Comparison of ENCODE assay signal across 11 cellular contexts in genomic region chr15:99385865-99386264, GRCh38.
A peak's percentile ranks its signal among the peaks of the same experiment; 100 is the strongest.
DNase-seq lines count a peak whose midpoint lies in the region; ATAC-seq, FAIRE-seq and TF ChIP-seq lines count a peak whose summit lies in the region.
"Had no signal": no experiment of that assay in that cellular context is flagged by ENCODE, and none has a peak within 500 bp of the region (broad histone marks: within the 10 kb centered on the region; RNA-seq: fewer than 3 reads in every experiment).

No MANE protein-coding gene starts in this region.

- H3K36me3 ChIP-seq in CD8-positive, alpha-beta T cell (ENCODE audit: insufficient read depth, low read length), result no peaks in the 10 kb centered on the region
- H3K36me3 ChIP-seq in SK-N-MC (ENCODE audit: insufficient read depth, low read length), result no peaks in the 10 kb centered on the region
- H3K36me3 ChIP-seq in pancreas, result no peaks in the 10 kb centered on the region

- no peak overlapping the region for H3K27ac Mint-ChIP-seq in CD8-positive, alpha-beta T cell

- 39 to 51% methylated on average over 3 of the region's 3 CpGs for WGBS in pancreas, 2 donors

- peaks cover 15% of the 10 kb centered on the region for H3K4me1 ChIP-seq in CD8-positive, alpha-beta T cell (ENCODE audit: insufficient read depth, low read length)
- H3K4me1 ChIP-seq in pancreas, result no peaks in the 10 kb centered on the region

- H3K4me3 ChIP-seq in CD8-positive, alpha-beta T cell (ENCODE audit: low read depth, low read length), result no peak overlapping the region
- H3K4me3 ChIP-seq in SK-N-MC, result no peak overlapping the region
- no peak overlapping the region for H3K4me3 ChIP-seq in foreskin fibroblast (ENCODE audit: low read depth in 1 of 2, low read length in 2 of 2)
- H3K4me3 ChIP-seq in pancreas, result no peak overlapping the region
- H3K4me3 ChIP-seq: spleen had no signal

- no peak for TF ChIP-seq CTCF in CD8-positive, alpha-beta T cell (IDR thresholded peaks at IDR 0.05)
- TF ChIP-seq CTCF in foreskin fibroblast (IDR thresholded peaks at IDR 0.05; ENCODE audit: low read depth, low read length) (no peak), pancreas (IDR thresholded peaks at IDR 0.05) (no peak), GM10248 (IDR thresholded peaks at IDR 0.05; ENCODE audit: control extremely low read depth, extremely low read depth, low read depth, missing control alignments) (no peak)

- H3K9ac ChIP-seq in SK-N-MC (ENCODE audit: insufficient read length), result no peak overlapping the region

- no peaks in the 10 kb centered on the region for H3K9me3 Mint-ChIP-seq in CD8-positive, alpha-beta T cell

- peak overlapping the region; percentile 3 for H3K4me3 Mint-ChIP-seq in CD8-positive, alpha-beta T cell

- H3K36me3 Mint-ChIP-seq in CD8-positive, alpha-beta T cell, result peaks cover 21% of the 10 kb centered on the region

- FAIRE-seq in pancreas (lab: Jason Lieb, UNC), result no peak

- peaks cover 20% of the 10 kb centered on the region for H3K4me1 Mint-ChIP-seq in CD8-positive, alpha-beta T cell (ENCODE audit: low read depth)

- ATAC-seq in CD8-positive, alpha-beta T cell, result no peak
- peak in 3 of 4 donors; percentile 56 to 86 (median 67) for ATAC-seq in pancreas

- no peak overlapping the region for H3K27ac ChIP-seq in CD8-positive, alpha-beta T cell (ENCODE audit: low read depth, low read length)
- peak overlapping the region; percentile 85; the same call in 1 of the 2 replicates for H3K27ac ChIP-seq in SK-N-MC
- H3K27ac ChIP-seq in pancreas, result no peak overlapping the region

- no peaks in the 10 kb centered on the region for H3K27me3 ChIP-seq in CD8-positive, alpha-beta T cell (ENCODE audit: insufficient read depth, low read length)
- no peaks in the 10 kb centered on the region for H3K27me3 ChIP-seq in pancreas
- H3K27me3 ChIP-seq: spleen had no signal

- CTCF ChIA-PET in CD8-positive, alpha-beta T cell (lab: Charles Lee), result interaction anchor here (1.1 kb wide), 1 partner anchor 23 kb away, joined by 4 read pairs; no protein-coding TSS in a partner anchor
- CTCF ChIA-PET in GM10248 (lab: Yijun Ruan, JAX), result interaction anchor here (2.0 kb wide), 1 partner anchor 14 kb away, joined by 6 read pairs; no protein-coding TSS in a partner anchor

- intact Hi-C loops in CD8-positive, alpha-beta T cell (cut with DNase I, micrococcal nuclease), result no loop called here
- intact Hi-C loops in pancreas (cut with DNase I), result no loop called here

- DNase-seq in CD8-positive, alpha-beta T cell, result no peak
- DNase-seq in SK-N-MC (ENCODE audit: low read depth, low spot score), result no peak
- peak; percentile 41 to 62 for DNase-seq in foreskin fibroblast
- peak in 1 of 6 donors; percentile 40 for DNase-seq in pancreas
- no peak for DNase-seq in NOMO-1 treated with DMSO at 0.1 percent for 48 hours (lab: John Stamatoyannopoulos, UW; ENCODE audit: unreplicated experiment)
- no peak for DNase-seq in GM10248 (ENCODE audit: extremely low spot score)
- no peak for DNase-seq in superior temporal gyrus (ENCODE audit: extremely low spot score)
- no peak for DNase-seq in activated CD8-positive, alpha-beta memory T cell treated with anti-CD3 and anti-CD28 coated beads for 24 hours
- DNase-seq: DMS53, NCI-H82, spleen had no signal

- no peaks in the 10 kb centered on the region for H3K27me3 Mint-ChIP-seq in CD8-positive, alpha-beta T cell (ENCODE audit: low read depth)

- POLR2A ChIA-PET in CD8-positive, alpha-beta T cell (lab: Charles Lee), result no interaction called here
- POLR2A ChIA-PET in GM10248 (lab: Yijun Ruan, JAX), result no interaction called here

- H3K9me3 ChIP-seq in CD8-positive, alpha-beta T cell (ENCODE audit: low read length), result no peaks in the 10 kb centered on the region
- no peaks in the 10 kb centered on the region for H3K9me3 ChIP-seq in SK-N-MC (ENCODE audit: low read depth, low read length)
- no peaks in the 10 kb centered on the region for H3K9me3 ChIP-seq in pancreas

Comparison
In these comparisons a context has a peak if more than half of its experiments do, and no peak if none do; other contexts are left out.
1. DNase-seq: peak in foreskin fibroblast (2 of 2); none in CD8-positive, alpha-beta T cell (0 of 7), SK-N-MC (single experiment), NOMO-1 treated with DMSO at 0.1 percent for 48 hours (single experiment), GM10248 (single experiment), superior temporal gyrus (single experiment) and activated CD8-positive, alpha-beta memory T cell treated with anti-CD3 and anti-CD28 coated beads for 24 hours (single experiment).